1 cellular context compared by ENCODE assay signal in genomic region chrX:119871599-119872395, GRCh38.
TF ChIP-seq lines count a peak whose summit lies in the region.

TSS of gene NDUFA1 (plus strand) at chrX:119871832. CDS start at chrX:119871912, 80 bp downstream.
TSS of gene RNF113A (minus strand) at chrX:119871733. CDS start at chrX:119871613, 120 bp downstream.

TF ChIP-seq in K562, 482 proteins besides CTCF, POLR2A, EP300 and RAD21 (continued from another document and continues in another):
- TF ChIP-seq, protein P1, sequence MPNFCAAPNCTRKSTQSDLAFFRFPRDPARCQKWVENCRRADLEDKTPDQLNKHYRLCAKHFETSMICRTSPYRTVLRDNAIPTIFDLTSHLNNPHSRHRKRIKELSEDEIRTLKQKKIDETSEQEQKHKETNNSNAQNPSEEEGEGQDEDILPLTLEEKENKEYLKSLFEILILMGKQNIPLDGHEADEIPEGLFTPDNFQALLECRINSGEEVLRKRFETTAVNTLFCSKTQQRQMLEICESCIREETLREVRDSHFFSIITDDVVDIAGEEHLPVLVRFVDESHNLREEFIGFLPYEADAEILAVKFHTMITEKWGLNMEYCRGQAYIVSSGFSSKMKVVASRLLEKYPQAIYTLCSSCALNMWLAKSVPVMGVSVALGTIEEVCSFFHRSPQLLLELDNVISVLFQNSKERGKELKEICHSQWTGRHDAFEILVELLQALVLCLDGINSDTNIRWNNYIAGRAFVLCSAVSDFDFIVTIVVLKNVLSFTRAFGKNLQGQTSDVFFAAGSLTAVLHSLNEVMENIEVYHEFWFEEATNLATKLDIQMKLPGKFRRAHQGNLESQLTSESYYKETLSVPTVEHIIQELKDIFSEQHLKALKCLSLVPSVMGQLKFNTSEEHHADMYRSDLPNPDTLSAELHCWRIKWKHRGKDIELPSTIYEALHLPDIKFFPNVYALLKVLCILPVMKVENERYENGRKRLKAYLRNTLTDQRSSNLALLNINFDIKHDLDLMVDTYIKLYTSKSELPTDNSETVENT (CRISPR knock-in tag; IDR thresholded peaks at IDR 0.05) = peak; percentile 55; the same call in 1 of the 2 replicates
- TF ChIP-seq SAFB (IDR thresholded peaks at IDR 0.05; ENCODE audit: borderline replicate concordance, low read depth, low read length) (no peak), ETV6 (IDR thresholded peaks at IDR 0.05; ENCODE audit: borderline replicate concordance in 1 of 2, low read depth in 2 of 2, low read length in 1 of 2) (no peak), ETV6 (CRISPR knock-in tag; IDR thresholded peaks at IDR 0.05; ENCODE audit: borderline replicate concordance) (no peak), ARID2 (IDR thresholded peaks at IDR 0.05) (no peak), CEBPG (CRISPR knock-in tag; IDR thresholded peaks at IDR 0.05) (peak; percentile 68), CEBPG (tag; conservative IDR thresholded peaks at IDR 0.05 in 1 of 2, IDR thresholded peaks at IDR 0.05 in 1 of 2) (0 out of 4 replicates have a peak, but pooled peaks of 1 of the 2 experiments have one; percentile 34), LCOR (CRISPR knock-in tag; IDR thresholded peaks at IDR 0.05) (peak; percentile 77), CCAR2 (IDR thresholded peaks at IDR 0.05; ENCODE audit: low read depth, low read length) (no peak), PCBP2 (IDR thresholded peaks at IDR 0.05; ENCODE audit: low read depth, low read length, poor library complexity, severe bottlenecking) (no peak), ZNF717 (CRISPR knock-in tag; IDR thresholded peaks at IDR 0.05) (no peak), ZNF589 (CRISPR knock-in tag; IDR thresholded peaks at IDR 0.05; ENCODE audit: low read depth) (no peak), EHMT2 (IDR thresholded peaks at IDR 0.05) (no peak), CHCHD3 (CRISPR knock-in tag; IDR thresholded peaks at IDR 0.05) (no peak), TEAD4 (IDR thresholded peaks at IDR 0.05; ENCODE audit: low read length) (peak; percentile 36; the same call in 1 of the 2 replicates), TEAD4 (CRISPR knock-in tag; IDR thresholded peaks at IDR 0.05; ENCODE audit: borderline replicate concordance) (no peak), ILF3 (IDR thresholded peaks at IDR 0.05; ENCODE audit: borderline replicate concordance) (no peak), HOXB6 (CRISPR knock-in tag; IDR thresholded peaks at IDR 0.05; ENCODE audit: borderline replicate concordance) (no peak), KDM5B (IDR thresholded peaks at IDR 0.05; ENCODE audit: insufficient replicate concordance, low read depth, low read length) (peak; percentile 95), ZBTB7A (IDR thresholded peaks at IDR 0.05; ENCODE audit: borderline replicate concordance, control insufficient read depth, low read depth, low read length) (no peak), HNRNPL (IDR thresholded peaks at IDR 0.05; ENCODE audit: low read depth, low read length) (no peak), CBX8 (IDR thresholded peaks at IDR 0.05; ENCODE audit: borderline replicate concordance, extremely low read depth, low read depth, low read length, poor library complexity, severe bottlenecking) (no peak), BDP1 (IDR thresholded peaks at IDR 0.05; ENCODE audit: insufficient read depth, insufficient read length) (no peak), TAF1 (IDR thresholded peaks at IDR 0.05; ENCODE audit: control insufficient read depth, extremely low read depth, insufficient read depth, low read length, severe bottlenecking) (peak; percentile 89), SFPQ (IDR thresholded peaks at IDR 0.05; ENCODE audit: low read depth, low read length) (no peak), CBFB (CRISPR knock-in tag; IDR thresholded peaks at IDR 0.05) (no peak), BHLHE40 (IDR thresholded peaks at IDR 0.05; ENCODE audit: low read length) (peak; percentile 26; the same call in 1 of the 2 replicates), CCNT2 (IDR thresholded peaks at IDR 0.05; ENCODE audit: borderline replicate concordance, extremely low read depth, insufficient read length, low read depth, low read length) (peak; percentile 43), JUND (IDR thresholded peaks at IDR 0.05; ENCODE audit: borderline replicate concordance, low read depth, low read length) (peak; percentile 34; the same call in 1 of the 2 replicates), JUND (tag; IDR thresholded peaks at IDR 0.05; ENCODE audit: borderline replicate concordance, low read depth, low read length) (peak; percentile 17; the same call in 1 of the 3 replicates)
- TF ChIP-seq, protein P2, sequence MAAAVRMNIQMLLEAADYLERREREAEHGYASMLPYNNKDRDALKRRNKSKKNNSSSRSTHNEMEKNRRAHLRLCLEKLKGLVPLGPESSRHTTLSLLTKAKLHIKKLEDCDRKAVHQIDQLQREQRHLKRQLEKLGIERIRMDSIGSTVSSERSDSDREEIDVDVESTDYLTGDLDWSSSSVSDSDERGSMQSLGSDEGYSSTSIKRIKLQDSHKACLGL (CRISPR knock-in tag; IDR thresholded peaks at IDR 0.05; ENCODE audit: borderline replicate concordance, poor library complexity, severe bottlenecking) = no peak
- TF ChIP-seq, protein P3, sequence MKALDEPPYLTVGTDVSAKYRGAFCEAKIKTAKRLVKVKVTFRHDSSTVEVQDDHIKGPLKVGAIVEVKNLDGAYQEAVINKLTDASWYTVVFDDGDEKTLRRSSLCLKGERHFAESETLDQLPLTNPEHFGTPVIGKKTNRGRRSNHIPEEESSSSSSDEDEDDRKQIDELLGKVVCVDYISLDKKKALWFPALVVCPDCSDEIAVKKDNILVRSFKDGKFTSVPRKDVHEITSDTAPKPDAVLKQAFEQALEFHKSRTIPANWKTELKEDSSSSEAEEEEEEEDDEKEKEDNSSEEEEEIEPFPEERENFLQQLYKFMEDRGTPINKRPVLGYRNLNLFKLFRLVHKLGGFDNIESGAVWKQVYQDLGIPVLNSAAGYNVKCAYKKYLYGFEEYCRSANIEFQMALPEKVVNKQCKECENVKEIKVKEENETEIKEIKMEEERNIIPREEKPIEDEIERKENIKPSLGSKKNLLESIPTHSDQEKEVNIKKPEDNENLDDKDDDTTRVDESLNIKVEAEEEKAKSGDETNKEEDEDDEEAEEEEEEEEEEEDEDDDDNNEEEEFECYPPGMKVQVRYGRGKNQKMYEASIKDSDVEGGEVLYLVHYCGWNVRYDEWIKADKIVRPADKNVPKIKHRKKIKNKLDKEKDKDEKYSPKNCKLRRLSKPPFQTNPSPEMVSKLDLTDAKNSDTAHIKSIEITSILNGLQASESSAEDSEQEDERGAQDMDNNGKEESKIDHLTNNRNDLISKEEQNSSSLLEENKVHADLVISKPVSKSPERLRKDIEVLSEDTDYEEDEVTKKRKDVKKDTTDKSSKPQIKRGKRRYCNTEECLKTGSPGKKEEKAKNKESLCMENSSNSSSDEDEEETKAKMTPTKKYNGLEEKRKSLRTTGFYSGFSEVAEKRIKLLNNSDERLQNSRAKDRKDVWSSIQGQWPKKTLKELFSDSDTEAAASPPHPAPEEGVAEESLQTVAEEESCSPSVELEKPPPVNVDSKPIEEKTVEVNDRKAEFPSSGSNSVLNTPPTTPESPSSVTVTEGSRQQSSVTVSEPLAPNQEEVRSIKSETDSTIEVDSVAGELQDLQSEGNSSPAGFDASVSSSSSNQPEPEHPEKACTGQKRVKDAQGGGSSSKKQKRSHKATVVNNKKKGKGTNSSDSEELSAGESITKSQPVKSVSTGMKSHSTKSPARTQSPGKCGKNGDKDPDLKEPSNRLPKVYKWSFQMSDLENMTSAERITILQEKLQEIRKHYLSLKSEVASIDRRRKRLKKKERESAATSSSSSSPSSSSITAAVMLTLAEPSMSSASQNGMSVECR (CRISPR knock-in tag; IDR thresholded peaks at IDR 0.05) = no peak
- TF ChIP-seq, protein P4, sequence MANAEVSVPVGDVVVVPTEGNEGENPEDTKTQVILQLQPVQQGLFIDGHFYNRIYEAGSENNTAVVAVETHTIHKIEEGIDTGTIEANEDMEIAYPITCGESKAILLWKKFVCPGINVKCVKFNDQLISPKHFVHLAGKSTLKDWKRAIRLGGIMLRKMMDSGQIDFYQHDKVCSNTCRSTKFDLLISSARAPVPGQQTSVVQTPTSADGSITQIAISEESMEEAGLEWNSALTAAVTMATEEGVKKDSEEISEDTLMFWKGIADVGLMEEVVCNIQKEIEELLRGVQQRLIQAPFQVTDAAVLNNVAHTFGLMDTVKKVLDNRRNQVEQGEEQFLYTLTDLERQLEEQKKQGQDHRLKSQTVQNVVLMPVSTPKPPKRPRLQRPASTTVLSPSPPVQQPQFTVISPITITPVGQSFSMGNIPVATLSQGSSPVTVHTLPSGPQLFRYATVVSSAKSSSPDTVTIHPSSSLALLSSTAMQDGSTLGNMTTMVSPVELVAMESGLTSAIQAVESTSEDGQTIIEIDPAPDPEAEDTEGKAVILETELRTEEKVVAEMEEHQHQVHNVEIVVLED (CRISPR knock-in tag; IDR thresholded peaks at IDR 0.05) = peak; percentile 69
- TF ChIP-seq, protein P5, sequence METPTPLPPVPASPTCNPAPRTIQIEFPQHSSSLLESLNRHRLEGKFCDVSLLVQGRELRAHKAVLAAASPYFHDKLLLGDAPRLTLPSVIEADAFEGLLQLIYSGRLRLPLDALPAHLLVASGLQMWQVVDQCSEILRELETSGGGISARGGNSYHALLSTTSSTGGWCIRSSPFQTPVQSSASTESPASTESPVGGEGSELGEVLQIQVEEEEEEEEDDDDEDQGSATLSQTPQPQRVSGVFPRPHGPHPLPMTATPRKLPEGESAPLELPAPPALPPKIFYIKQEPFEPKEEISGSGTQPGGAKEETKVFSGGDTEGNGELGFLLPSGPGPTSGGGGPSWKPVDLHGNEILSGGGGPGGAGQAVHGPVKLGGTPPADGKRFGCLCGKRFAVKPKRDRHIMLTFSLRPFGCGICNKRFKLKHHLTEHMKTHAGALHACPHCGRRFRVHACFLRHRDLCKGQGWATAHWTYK (CRISPR knock-in tag; IDR thresholded peaks at IDR 0.05) = no peak
- TF ChIP-seq, protein P6, sequence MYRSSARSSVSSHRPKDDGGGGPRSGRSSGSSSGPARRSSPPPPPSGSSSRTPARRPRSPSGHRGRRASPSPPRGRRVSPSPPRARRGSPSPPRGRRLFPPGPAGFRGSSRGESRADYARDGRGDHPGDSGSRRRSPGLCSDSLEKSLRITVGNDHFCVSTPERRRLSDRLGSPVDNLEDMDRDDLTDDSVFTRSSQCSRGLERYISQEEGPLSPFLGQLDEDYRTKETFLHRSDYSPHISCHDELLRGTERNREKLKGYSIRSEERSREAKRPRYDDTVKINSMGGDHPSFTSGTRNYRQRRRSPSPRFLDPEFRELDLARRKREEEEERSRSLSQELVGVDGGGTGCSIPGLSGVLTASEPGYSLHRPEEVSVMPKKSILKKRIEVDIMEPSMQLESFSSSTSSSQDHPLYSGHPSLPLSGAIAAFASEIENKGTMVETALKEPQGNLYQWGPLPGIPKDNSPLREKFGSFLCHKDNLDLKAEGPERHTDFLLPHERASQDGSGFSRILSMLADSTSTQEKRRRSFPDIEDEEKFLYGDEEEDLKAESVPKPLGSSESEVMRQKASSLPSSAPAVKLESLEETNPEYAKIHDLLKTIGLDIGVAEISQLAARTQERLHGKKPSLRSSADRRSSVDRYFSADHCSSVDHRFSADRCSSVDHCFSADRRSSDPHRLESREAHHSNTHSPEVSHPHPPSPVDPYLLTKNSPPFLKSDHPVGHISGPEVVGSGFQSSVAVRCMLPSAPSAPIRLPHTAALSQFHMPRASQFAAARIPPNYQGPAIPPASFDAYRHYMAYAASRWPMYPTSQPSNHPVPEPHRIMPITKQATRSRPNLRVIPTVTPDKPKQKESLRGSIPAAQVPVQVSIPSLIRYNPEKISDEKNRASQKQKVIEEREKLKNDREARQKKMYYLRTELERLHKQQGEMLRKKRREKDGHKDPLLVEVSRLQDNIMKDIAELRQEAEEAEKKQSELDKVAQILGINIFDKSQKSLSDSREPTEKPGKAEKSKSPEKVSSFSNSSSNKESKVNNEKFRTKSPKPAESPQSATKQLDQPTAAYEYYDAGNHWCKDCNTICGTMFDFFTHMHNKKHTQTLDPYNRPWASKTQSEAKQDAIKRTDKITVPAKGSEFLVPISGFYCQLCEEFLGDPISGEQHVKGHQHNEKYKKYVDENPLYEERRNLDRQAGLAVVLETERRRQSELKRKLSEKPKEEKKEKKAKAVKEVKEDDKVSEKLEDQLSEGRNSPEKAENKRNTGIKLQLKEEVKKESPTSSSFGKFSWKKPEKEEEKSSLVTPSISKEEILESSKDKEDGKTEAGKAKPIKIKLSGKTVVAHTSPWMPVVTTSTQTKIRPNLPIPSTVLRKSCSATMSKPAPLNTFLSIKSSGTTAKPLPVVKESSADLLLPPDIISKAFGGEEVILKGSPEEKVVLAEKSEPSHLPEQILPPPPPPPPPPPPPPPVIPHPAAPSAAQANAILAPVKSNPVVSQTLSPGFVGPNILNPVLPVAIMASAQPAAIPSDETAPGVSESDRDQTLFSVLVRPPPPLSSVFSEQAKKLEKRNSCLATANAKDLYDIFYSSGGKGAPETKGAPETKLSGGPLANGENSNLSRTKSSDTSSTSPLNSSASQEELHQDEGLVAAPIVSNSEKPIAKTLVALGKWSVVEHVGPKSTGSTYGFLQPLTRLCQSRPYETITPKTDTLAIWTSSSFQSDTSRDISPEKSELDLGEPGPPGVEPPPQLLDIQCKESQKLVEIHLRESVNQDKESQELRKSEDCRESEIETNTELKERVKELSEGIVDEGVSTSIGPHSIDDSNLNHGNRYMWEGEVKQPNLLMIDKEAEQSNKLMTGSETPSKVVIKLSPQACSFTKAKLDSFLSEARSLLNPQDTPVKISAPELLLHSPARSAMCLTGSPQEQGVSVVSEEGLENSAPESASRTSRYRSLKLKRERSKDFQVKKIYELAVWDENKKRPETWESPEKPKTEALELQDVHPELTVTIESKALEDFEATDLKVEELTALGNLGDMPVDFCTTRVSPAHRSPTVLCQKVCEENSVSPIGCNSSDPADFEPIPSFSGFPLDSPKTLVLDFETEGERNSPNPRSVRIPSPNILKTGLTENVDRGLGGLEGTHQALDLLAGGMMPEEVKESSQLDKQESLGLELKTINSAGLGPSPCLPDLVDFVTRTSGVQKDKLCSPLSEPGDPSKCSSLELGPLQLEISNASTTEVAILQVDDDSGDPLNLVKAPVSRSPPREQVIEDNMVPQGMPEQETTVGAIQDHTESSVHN (IDR thresholded peaks at IDR 0.05; ENCODE audit: borderline replicate concordance in 1 of 2, low read depth in 1 of 2) = no peak
- TF ChIP-seq, protein P7, sequence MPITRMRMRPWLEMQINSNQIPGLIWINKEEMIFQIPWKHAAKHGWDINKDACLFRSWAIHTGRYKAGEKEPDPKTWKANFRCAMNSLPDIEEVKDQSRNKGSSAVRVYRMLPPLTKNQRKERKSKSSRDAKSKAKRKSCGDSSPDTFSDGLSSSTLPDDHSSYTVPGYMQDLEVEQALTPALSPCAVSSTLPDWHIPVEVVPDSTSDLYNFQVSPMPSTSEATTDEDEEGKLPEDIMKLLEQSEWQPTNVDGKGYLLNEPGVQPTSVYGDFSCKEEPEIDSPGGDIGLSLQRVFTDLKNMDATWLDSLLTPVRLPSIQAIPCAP (CRISPR knock-in tag; IDR thresholded peaks at IDR 0.05; ENCODE audit: borderline replicate concordance) = no peak
